ENCODE assay signal across 2 cellular contexts in the genomic region with DNA sequence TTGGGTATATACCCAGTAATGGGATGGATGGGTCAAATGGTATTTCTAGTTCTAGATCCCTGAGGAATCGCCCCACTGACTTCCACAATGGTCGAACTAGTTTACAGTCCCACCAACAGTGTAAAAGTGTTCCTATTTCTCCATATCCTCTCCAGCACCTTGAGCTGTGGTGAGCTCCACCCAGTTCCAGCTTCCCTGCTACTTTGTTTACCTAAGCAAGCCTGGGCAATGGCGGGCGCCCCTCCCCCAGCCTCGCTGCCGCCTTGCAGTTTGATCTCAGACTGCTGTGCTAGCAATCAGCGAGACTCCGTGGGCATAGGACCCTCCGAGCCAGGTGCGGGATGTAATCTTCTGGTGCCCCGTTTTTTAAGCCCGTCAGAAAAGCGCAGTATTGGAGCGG. TPM values are rescaled to one million over a fixed set of nuclear protein-coding genes. Genes with fewer than 3 reads are reported as not detected.
"Had no signal": no experiment of that assay in that cellular context is flagged by ENCODE, and none has a peak within 500 bp of the region (broad histone marks: within the 10 kb centered on the region; RNA-seq: fewer than 3 reads in every experiment).

No MANE protein-coding gene starts in this region.

RNA-seq across cellular contexts. Expression of a gene that starts 45.6 kb away (rescaled TPM):
- total RNA-seq: myocyte, skeletal muscle tissue had no signal
